3 cellular contexts compared by ENCODE assay signal in the genomic region with DNA sequence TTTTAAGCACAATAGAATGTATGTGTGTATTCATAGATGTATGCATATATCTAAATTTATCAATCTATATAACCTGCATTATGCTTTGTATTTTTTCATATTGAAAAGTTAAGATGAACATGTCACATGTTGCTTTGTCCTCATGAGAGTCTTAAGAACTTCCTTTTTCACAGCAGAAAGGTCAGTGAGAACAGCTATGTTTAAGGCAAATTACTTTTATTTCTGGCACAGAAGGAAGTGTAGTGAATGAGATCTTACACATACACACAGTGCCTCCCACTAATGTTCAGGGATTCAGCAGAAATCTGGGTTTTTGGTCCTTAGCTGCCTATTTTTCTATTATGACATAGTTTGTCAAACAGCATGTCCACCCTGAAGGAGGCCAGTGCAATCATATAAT.
"Had no signal": no experiment of that assay in that cellular context is flagged by ENCODE, and none has a peak within 500 bp of the region (broad histone marks: within the 10 kb centered on the region; RNA-seq: fewer than 3 reads in every experiment).

No MANE protein-coding gene starts in this region.

- DNase-seq: IMR-90 had no signal

- H3K27ac ChIP-seq: HL-60 had no signal

- H3K4me3 ChIP-seq: K562 had no signal
